Comparison of ENCODE assay signal across 34 cellular contexts in the genomic region with DNA sequence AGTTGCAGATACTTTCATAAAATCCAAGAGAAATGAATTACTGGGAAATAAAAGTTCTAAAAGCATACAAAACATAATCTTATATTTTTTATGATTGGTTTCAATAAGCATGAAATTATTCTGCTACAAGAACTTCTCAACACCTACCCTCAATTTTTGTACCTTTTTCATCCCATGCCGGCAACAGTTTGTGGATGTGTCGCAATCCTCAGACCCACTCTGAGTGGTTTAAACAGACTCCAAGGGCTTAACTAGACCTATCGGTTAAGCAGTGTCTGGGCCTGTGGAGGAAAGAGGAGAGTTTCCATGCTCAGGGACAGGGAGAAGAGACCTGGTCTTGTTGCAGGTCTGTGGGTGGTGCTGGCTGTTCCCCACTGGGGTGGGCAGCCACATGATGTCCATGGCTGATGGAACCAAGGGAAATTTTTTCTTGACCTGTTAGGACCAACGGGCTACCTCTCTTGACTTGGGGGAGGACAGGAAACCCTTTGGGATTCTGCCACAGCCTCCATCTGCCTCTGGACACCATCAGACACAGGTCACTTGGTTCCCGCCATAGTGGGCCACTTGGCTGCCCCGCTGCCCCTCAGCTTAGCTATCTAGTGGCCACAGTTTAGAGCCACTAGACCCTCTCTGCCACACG.
"Had no signal": no experiment of that assay in that cellular context is flagged by ENCODE, and none has a peak within 500 bp of the region (broad histone marks: within the 10 kb centered on the region; RNA-seq: fewer than 3 reads in every experiment).

No MANE protein-coding gene starts in this region.

- H3K4me3 ChIP-seq: ascending aorta, breast epithelium, cardiac muscle cell, coronary artery, dorsolateral prefrontal cortex, esophagus muscularis mucosa, gastrocnemius medialis, heart right ventricle had no signal

- H3K4me3 Mint-ChIP-seq: activated CD4-positive, alpha-beta memory T cell treated with anti-CD3 and anti-CD28 coated beads, Interleukin-2, amount 10 ng/mL, durations not matched to agents 7 days and 5 days; activated CD4-positive, alpha-beta T cell treated with anti-CD3 and anti-CD28 coated beads, Interleukin-2, amount 10 ng/mL, durations not matched to agents 7 days and 5 days; activated naive CD4-positive, alpha-beta T cell treated with anti-CD3 and anti-CD28 coated beads, Interleukin-2, amount 10 ng/mL, durations not matched to agents 7 days and 5 days; activated naive CD8-positive, alpha-beta T cell treated with anti-CD3 and anti-CD28 coated beads, Interleukin-2, amount 10 ng/mL, durations not matched to agents 7 days and 5 days; activated T-cell treated with anti-CD3 and anti-CD28 coated beads, Interleukin-2, amount 50 U/mL, for 24 hours; activated T-cell treated with anti-CD3 and anti-CD28 coated beads, Interleukin-2, amount 50 U/mL, for 72 hours; brain; dendritic cell treated with granulocyte-macrophage colony-stimulating factor and Interleukin-4, amounts not matched to agents 40 ng/mL and 50 ng/mL, for 4 days; effector memory CD8-positive, alpha-beta T cell; WTC11 had no signal

- H3K9me3 ChIP-seq: gastrocnemius medialis had no signal

- H3K27me3 Mint-ChIP-seq: dendritic cell treated with granulocyte-macrophage colony-stimulating factor and Interleukin-4, amounts not matched to agents 40 ng/mL and 50 ng/mL, for 4 days had no signal

- H3K27me3 ChIP-seq: ascending aorta, cardiac muscle cell had no signal

- DNase-seq: activated CD4-positive, alpha-beta memory T cell treated with anti-CD3 and anti-CD28 coated beads, Interleukin-2, amount 10 ng/mL, durations not matched to agents 7 days and 5 days; activated CD4-positive, alpha-beta T cell treated with anti-CD3 and anti-CD28 coated beads for 1 hour; activated CD4-positive, alpha-beta T cell treated with anti-CD3 and anti-CD28 coated beads for 4 hours; activated CD4-positive, alpha-beta T cell treated with anti-CD3 and anti-CD28 coated beads, Interleukin-2, amount 10 ng/mL, durations not matched to agents 7 days and 5 days; activated CD4-positive, alpha-beta T cell treated with anti-CD3 and anti-CD28 coated beads, Interleukin-2, amount 50 U/mL, for 4 hours; activated CD8-positive, alpha-beta memory T cell treated with anti-CD3 and anti-CD28 coated beads, Interleukin-2, amount 50 U/mL, for 48 hours; activated gamma-delta T cell; activated naive CD4-positive, alpha-beta T cell; activated naive CD4-positive, alpha-beta T cell treated with anti-CD3 and anti-CD28 coated beads, Interleukin-2, amount 10 ng/mL, durations not matched to agents 7 days and 5 days; activated naive CD8-positive, alpha-beta T cell treated with anti-CD3 and anti-CD28 coated beads, Interleukin-2, amount 10 ng/mL, durations not matched to agents 7 days and 5 days; activated T-cell treated with anti-CD3 and anti-CD28 coated beads for 4 hours; activated T-cell treated with anti-CD3 and anti-CD28 coated beads, Interleukin-2, amount 50 U/mL, for 24 hours; activated T-cell treated with anti-CD3 and anti-CD28 coated beads, Interleukin-2, amount 50 U/mL, for 72 hours; central memory CD4-positive, alpha-beta T cell; cerebellar nuclear complex; dorsolateral prefrontal cortex; effector CD4-positive, alpha-beta T cell; effector memory CD8-positive, alpha-beta T cell; erythroblast; foreskin keratinocyte; gastrocnemius medialis; glutamatergic neuron; heart right ventricle; T-helper 2 cell had no signal

- ATAC-seq: activated naive CD4-positive, alpha-beta T cell treated with anti-CD3 and anti-CD28 coated beads, Interleukin-2, amount 50 U/mL, for 72 hours; activated T-cell treated with anti-CD3 and anti-CD28 coated beads, Interleukin-2, amount 50 U/mL, for 72 hours; effector memory CD8-positive, alpha-beta T cell; foreskin keratinocyte; gastrocnemius medialis; heart right ventricle; WTC11 had no signal

- H3K27ac ChIP-seq: ascending aorta, breast epithelium, cardiac muscle cell, coronary artery, dorsolateral prefrontal cortex, esophagus muscularis mucosa, foreskin keratinocyte, gastrocnemius medialis, heart right ventricle, VCaP had no signal

- H3K36me3 Mint-ChIP-seq: activated naive CD4-positive, alpha-beta T cell treated with anti-CD3 and anti-CD28 coated beads, Interleukin-2, amount 10 ng/mL, durations not matched to agents 7 days and 5 days; activated naive CD8-positive, alpha-beta T cell treated with anti-CD3 and anti-CD28 coated beads, Interleukin-2, amount 10 ng/mL, durations not matched to agents 7 days and 5 days; brain had no signal

- H3K9me3 Mint-ChIP-seq: activated CD4-positive, alpha-beta memory T cell treated with anti-CD3 and anti-CD28 coated beads, Interleukin-2, amount 10 ng/mL, durations not matched to agents 7 days and 5 days; activated CD4-positive, alpha-beta T cell treated with anti-CD3 and anti-CD28 coated beads, Interleukin-2, amount 10 ng/mL, durations not matched to agents 7 days and 5 days; activated naive CD4-positive, alpha-beta T cell treated with anti-CD3 and anti-CD28 coated beads, Interleukin-2, amount 10 ng/mL, durations not matched to agents 7 days and 5 days; activated naive CD8-positive, alpha-beta T cell treated with anti-CD3 and anti-CD28 coated beads, Interleukin-2, amount 10 ng/mL, durations not matched to agents 7 days and 5 days; dendritic cell treated with granulocyte-macrophage colony-stimulating factor and Interleukin-4, amounts not matched to agents 40 ng/mL and 50 ng/mL, for 4 days; effector memory CD8-positive, alpha-beta T cell had no signal

- H3K4me1 ChIP-seq: ascending aorta, breast epithelium, esophagus muscularis mucosa, foreskin keratinocyte, gastrocnemius medialis, heart right ventricle had no signal

- H3K4me1 Mint-ChIP-seq: activated CD4-positive, alpha-beta memory T cell treated with anti-CD3 and anti-CD28 coated beads, Interleukin-2, amount 10 ng/mL, durations not matched to agents 7 days and 5 days; activated CD4-positive, alpha-beta T cell treated with anti-CD3 and anti-CD28 coated beads, Interleukin-2, amount 10 ng/mL, durations not matched to agents 7 days and 5 days; activated naive CD4-positive, alpha-beta T cell treated with anti-CD3 and anti-CD28 coated beads, Interleukin-2, amount 10 ng/mL, durations not matched to agents 7 days and 5 days; WTC11 had no signal

- H3K27ac Mint-ChIP-seq: activated CD4-positive, alpha-beta memory T cell treated with anti-CD3 and anti-CD28 coated beads, Interleukin-2, amount 10 ng/mL, durations not matched to agents 7 days and 5 days; activated CD4-positive, alpha-beta T cell treated with anti-CD3 and anti-CD28 coated beads, Interleukin-2, amount 10 ng/mL, durations not matched to agents 7 days and 5 days; activated naive CD4-positive, alpha-beta T cell treated with anti-CD3 and anti-CD28 coated beads, Interleukin-2, amount 10 ng/mL, durations not matched to agents 7 days and 5 days; activated naive CD4-positive, alpha-beta T cell treated with anti-CD3 and anti-CD28 coated beads, Interleukin-2, amount 50 U/mL, for 72 hours; activated naive CD8-positive, alpha-beta T cell treated with anti-CD3 and anti-CD28 coated beads, Interleukin-2, amount 10 ng/mL, durations not matched to agents 7 days and 5 days; activated T-cell treated with anti-CD3 and anti-CD28 coated beads, Interleukin-2, amount 50 U/mL, for 24 hours; activated T-cell treated with anti-CD3 and anti-CD28 coated beads, Interleukin-2, amount 50 U/mL, for 72 hours; brain; dendritic cell treated with granulocyte-macrophage colony-stimulating factor and Interleukin-4, amounts not matched to agents 40 ng/mL and 50 ng/mL, for 4 days; effector memory CD8-positive, alpha-beta T cell; WTC11 had no signal

- H3K36me3 ChIP-seq: ascending aorta, breast epithelium, cardiac muscle cell, esophagus muscularis mucosa, gastrocnemius medialis, heart right ventricle had no signal
